In genomic region chr4:55366621-55367020, GRCh38 we compare ENCODE assay signal across 19 cellular contexts. TPM values are rescaled to one million over a fixed set of nuclear protein-coding genes. Genes with fewer than 3 reads are reported as not detected.
DNase-seq lines count a peak whose midpoint lies in the region; ATAC-seq and TF ChIP-seq lines count a peak whose summit lies in the region.
"Had no signal": no experiment of that assay in that cellular context is flagged by ENCODE, and none has a peak within 500 bp of the region (broad histone marks: within the 10 kb centered on the region; RNA-seq: fewer than 3 reads in every experiment).

No MANE protein-coding gene starts in this region.

- H3K27me3 ChIP-seq in HUES48 (ENCODE audit: control insufficient read depth, insufficient read depth, low read length) (no peaks in the 10 kb centered on the region), neuronal stem cell (ENCODE audit: control insufficient read depth in 3 of 3, insufficient read depth in 3 of 3, low read depth in 1 of 3, low read length in 3 of 3) (no peaks in the 10 kb centered on the region)
- H3K27me3 ChIP-seq: BLaER1 had no signal

- no peak overlapping the region for H3K4me3 Mint-ChIP-seq in endothelial cell (ENCODE audit: unreplicated experiment)
- H3K4me3 Mint-ChIP-seq in activated T-cell treated with anti-CD3 and anti-CD28 coated beads, Interleukin-2, amount 50 U/mL, for 72 hours = no peak overlapping the region
- H3K4me3 Mint-ChIP-seq: CD4-positive, alpha-beta memory T cell had no signal

- H3K36me3 ChIP-seq in HUES48 (ENCODE audit: control insufficient read depth, insufficient read depth, low read length) (0 out of 2 replicates have a peak, but pooled peaks cover 6% of the 10 kb centered on the region), neuronal stem cell (replicated peaks in 1 of 2; ENCODE audit: control insufficient read depth in 2 of 2, insufficient read depth in 2 of 2, low read length in 2 of 2) (peaks cover 0 to 42% of the 10 kb centered on the region in 2 donors)

- H3K4me2 ChIP-seq in neuronal stem cell (ENCODE audit: insufficient read depth, low read length, poor library complexity, severe bottlenecking) = no peak overlapping the region
- H3K4me2 ChIP-seq: BLaER1 had no signal

- peak overlapping the region; percentile 85 for H3K27ac Mint-ChIP-seq in endothelial cell (ENCODE audit: unreplicated experiment)
- H3K27ac Mint-ChIP-seq in activated T-cell treated with anti-CD3 and anti-CD28 coated beads, Interleukin-2, amount 50 U/mL, for 72 hours = no peak overlapping the region
- H3K27ac Mint-ChIP-seq: CD4-positive, alpha-beta memory T cell had no signal

- H3K23ac ChIP-seq in neuronal stem cell (ENCODE audit: low read depth, low read length, poor library complexity) = no peak overlapping the region

- H2BK15ac ChIP-seq in neuronal stem cell (ENCODE audit: low read length) = no peak overlapping the region

- H3K4me1 ChIP-seq in HUES48 (ENCODE audit: control insufficient read depth, insufficient read depth, low read length) (peaks cover 26% of the 10 kb centered on the region), neuronal stem cell (ENCODE audit: control insufficient read depth in 2 of 2, insufficient read depth in 1 of 2, low read depth in 1 of 2, low read length in 2 of 2) (peaks cover 15 to 20% of the 10 kb centered on the region in 2 donors)

- no peak overlapping the region for H2BK120ac ChIP-seq in neuronal stem cell (ENCODE audit: low read depth, low read length)

- no peak for TF ChIP-seq CTCF in endothelial cell (IDR thresholded peaks at IDR 0.05; ENCODE audit: unreplicated experiment)

- H3K27ac ChIP-seq in HUES48 (ENCODE audit: low read depth, low read length) = peak overlapping the region; percentile 27
- H3K27ac ChIP-seq in neuronal stem cell (replicated peaks; ENCODE audit: low read length) = no peak overlapping the region
- H3K27ac ChIP-seq: BLaER1 had no signal

- WGBS in neuronal stem cell (ENCODE audit: extremely low coverage in 2 of 2, insufficient read length in 2 of 2, insufficient replicate concordance in 1 of 2), 2 donors = no CpG with 5 or more reads among the region's 7 CpGs

- H3K9ac ChIP-seq in HUES48 (ENCODE audit: low read depth, low read length) (no peak overlapping the region), neuronal stem cell (ENCODE audit: low read depth, low read length, poor library complexity) (no peak overlapping the region)
- H3K9ac ChIP-seq: BLaER1 had no signal

- peaks cover 7% of the 10 kb centered on the region for H3K27me3 Mint-ChIP-seq in endothelial cell (ENCODE audit: unreplicated experiment)
- H3K27me3 Mint-ChIP-seq in activated T-cell treated with anti-CD3 and anti-CD28 coated beads, Interleukin-2, amount 50 U/mL, for 72 hours (ENCODE audit: low read depth) = no peaks in the 10 kb centered on the region
- H3K27me3 Mint-ChIP-seq: CD4-positive, alpha-beta memory T cell had no signal

- H3K4ac ChIP-seq in neuronal stem cell (ENCODE audit: low read length) = no peak overlapping the region

- peak overlapping the region; percentile 39 for H2AFZ ChIP-seq in neuronal stem cell (ENCODE audit: low read length)

- no peaks in the 10 kb centered on the region for H3K9me3 Mint-ChIP-seq in endothelial cell (ENCODE audit: unreplicated experiment)
- no peaks in the 10 kb centered on the region for H3K9me3 Mint-ChIP-seq in activated T-cell treated with anti-CD3 and anti-CD28 coated beads, Interleukin-2, amount 50 U/mL, for 72 hours
- H3K9me3 Mint-ChIP-seq: CD4-positive, alpha-beta memory T cell had no signal

- H3K9me3 ChIP-seq in HUES48 (ENCODE audit: control insufficient read depth, insufficient read depth, low read length) (no peaks in the 10 kb centered on the region), neuronal stem cell (replicated peaks in 1 of 2; ENCODE audit: control insufficient read depth in 2 of 2, insufficient read depth in 1 of 2, low read depth in 1 of 2, low read length in 2 of 2) (peaks cover 0 to 5% of the 10 kb centered on the region in 2 donors)
- H3K9me3 ChIP-seq: BLaER1 had no signal

- H2BK5ac ChIP-seq in neuronal stem cell (ENCODE audit: low read length) = no peak overlapping the region

- H3K4me1 Mint-ChIP-seq in endothelial cell (ENCODE audit: unreplicated experiment) = peaks cover 50% of the 10 kb centered on the region
- no peaks in the 10 kb centered on the region for H3K4me1 Mint-ChIP-seq in activated T-cell treated with anti-CD3 and anti-CD28 coated beads, Interleukin-2, amount 50 U/mL, for 72 hours (ENCODE audit: low read depth)
- H3K4me1 Mint-ChIP-seq: CD4-positive, alpha-beta memory T cell had no signal

- no peak for ATAC-seq in activated T-cell treated with anti-CD3 and anti-CD28 coated beads, Interleukin-2, amount 50 U/mL, for 72 hours (replicated peaks in 1 of 2)
- ATAC-seq: GM12878, HCT116, K562, Right ventricle myocardium inferior had no signal

- DNase-seq in brain pericyte (ENCODE audit: low read depth, low spot score) (peak; percentile 40), endothelial cell (ENCODE audit: low spot score) (no peak), neuronal stem cell (ENCODE audit: low spot score) (no peak), retina (no peak)
- DNase-seq in activated CD4-positive, alpha-beta T cell treated with anti-CD3 and anti-CD28 coated beads for 48 hours = no peak
- no peak for DNase-seq in stimulated activated CD4-positive, alpha-beta T cell treated with anti-CD3 and anti-CD28 coated beads, Interleukin-2, amount 100 ng/mL, for 24 hours
- no peak for DNase-seq in activated T-cell treated with anti-CD3 and anti-CD28 coated beads, Interleukin-2, amount 50 U/mL, for 72 hours
- DNase-seq: CD4-positive, alpha-beta memory T cell; DMS53; EL; NCI-H1105; NCI-H2081; NCI-H2171 treated with DMSO at 0.1 percent for 48 hours had no signal

- no peak overlapping the region for H4K8ac ChIP-seq in neuronal stem cell (ENCODE audit: low read depth, low read length)

- H2BK12ac ChIP-seq in neuronal stem cell (ENCODE audit: low read length) = no peak overlapping the region

- no peak overlapping the region for H4K91ac ChIP-seq in neuronal stem cell (ENCODE audit: low read depth, low read length, poor library complexity)

- H3K4me3 ChIP-seq in HUES48 (ENCODE audit: low read depth, low read length) (no peak overlapping the region), neuronal stem cell (ENCODE audit: low read length in 2 of 2) (no peak overlapping the region)
- H3K4me3 ChIP-seq: BLaER1, GM12878, K562 had no signal

- no peak overlapping the region for H3K18ac ChIP-seq in neuronal stem cell (ENCODE audit: low read length)

- H3K14ac ChIP-seq in neuronal stem cell (ENCODE audit: low read length) = no peak overlapping the region

- no peaks in the 10 kb centered on the region for H3K79me1 ChIP-seq in neuronal stem cell (ENCODE audit: low read depth, low read length)

- peaks cover 42% of the 10 kb centered on the region for H3K36me3 Mint-ChIP-seq in endothelial cell (ENCODE audit: low read depth, unreplicated experiment)
- peaks cover 1 to 10% of the 10 kb centered on the region in 2 donors for H3K36me3 Mint-ChIP-seq in activated T-cell treated with anti-CD3 and anti-CD28 coated beads, Interleukin-2, amount 50 U/mL, for 72 hours (ENCODE audit: insufficient read depth in 2 of 2)

- H2AK5ac ChIP-seq in neuronal stem cell (ENCODE audit: low read depth, low read length) = no peak overlapping the region

RNA-seq across cellular contexts. Expression of gene SRD5A3, which starts 20.6 kb away (rescaled TPM):
- total RNA-seq in endothelial cell (ENCODE audit: unreplicated experiment) = 74.2 TPM
- 11.9 TPM for polyA plus RNA-seq in neuronal stem cell (2013, experiment 1 of 2)
- polyA plus RNA-seq in neuronal stem cell (2013, experiment 2 of 2) = 11.9 TPM
- 10 to 100 TPM; 30.0 to 40.3 TPM for total RNA-seq in activated T-cell treated with anti-CD3 and anti-CD28 coated beads, Interleukin-2, amount 50 U/mL, for 72 hours

RNA-seq across cellular contexts. Expression of gene TMEM165, which starts 29.1 kb away (rescaled TPM):
- 197 TPM for total RNA-seq in endothelial cell (ENCODE audit: unreplicated experiment)
- polyA plus RNA-seq in neuronal stem cell (2013, experiment 1 of 2) = 29.4 TPM
- polyA plus RNA-seq in neuronal stem cell (2013, experiment 2 of 2) = 31.3 TPM
- 10 to 100 TPM; 65.8 to 65.9 TPM for total RNA-seq in activated T-cell treated with anti-CD3 and anti-CD28 coated beads, Interleukin-2, amount 50 U/mL, for 72 hours
